Comparison of ENCODE assay signal across 11 cellular contexts in the genomic region with DNA sequence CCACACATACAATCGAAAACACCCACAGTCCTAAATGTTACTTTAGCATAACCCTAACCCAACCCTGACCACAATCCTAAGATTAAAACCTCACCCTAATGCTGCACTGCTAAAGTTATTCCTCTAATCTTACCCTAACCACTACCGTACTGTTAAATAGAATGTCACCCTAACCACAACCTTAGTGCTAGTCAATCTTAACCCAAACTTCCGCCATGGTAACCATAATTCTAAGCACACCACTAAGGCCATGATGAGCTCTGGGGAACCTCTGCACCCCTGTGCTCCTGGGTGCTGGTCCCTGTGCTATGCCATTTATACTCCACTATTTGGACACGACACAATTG. TPM values are rescaled to one million over a fixed set of nuclear protein-coding genes. Genes with fewer than 3 reads are reported as not detected.
DNase-seq lines count a peak whose midpoint lies in the region; ATAC-seq and TF ChIP-seq lines count a peak whose summit lies in the region.
"Had no signal": no experiment of that assay in that cellular context is flagged by ENCODE, and none has a peak within 500 bp of the region (broad histone marks: within the 10 kb centered on the region; RNA-seq: fewer than 3 reads in every experiment).

No MANE protein-coding gene starts in this region.

- H2BK5ac ChIP-seq in trophoblast cell (ENCODE audit: low read depth, low read length, poor library complexity): no peak overlapping the region

- H3K9ac ChIP-seq in trophoblast cell (ENCODE audit: low read length): no peak overlapping the region

- no peak overlapping the region for H3K4me2 ChIP-seq in trophoblast cell (ENCODE audit: low read length)

- H3K4ac ChIP-seq in trophoblast cell (ENCODE audit: low read depth, low read length): no peak overlapping the region

- DNase-seq in M059J (ENCODE audit: low read depth) (peak; percentile 72), brain microvascular endothelial cell (peak; percentile 26), natural killer cell (no peak), NCI-H187 treated with DMSO at 0.1 percent for 48 hours (lab: John Stamatoyannopoulos, UW) (no peak), globus pallidus (ENCODE audit: low spot score) (no peak), trophoblast cell (no peak), DMS 273 treated with DMSO at 0.1 percent for 48 hours (lab: John Stamatoyannopoulos, UW) (no peak)
- DNase-seq: cerebellar nuclear complex had no signal

- no peak overlapping the region for H2BK12ac ChIP-seq in trophoblast cell (ENCODE audit: low read length)

- no peaks in the 10 kb centered on the region for H3K9me3 ChIP-seq in trophoblast cell (ENCODE audit: insufficient read depth, low read depth, low read length)

- no CpG with 5 or more reads among the region's 4 CpGs for WGBS in trophoblast cell (ENCODE audit: extremely low coverage, insufficient coverage, insufficient read length)

- H3K4me1 ChIP-seq in ACC112 (ENCODE audit: control insufficient read depth, insufficient read depth, low read length, unreplicated experiment) (peaks cover 72% of the 10 kb centered on the region), trophoblast cell (ENCODE audit: control insufficient read depth in 1 of 2, insufficient read depth in 2 of 2, low read length in 2 of 2) (peaks cover 22 to 29% of the 10 kb centered on the region in 2 experiments)

- TF ChIP-seq CTCF in brain microvascular endothelial cell (IDR thresholded peaks at IDR 0.05; ENCODE audit: low read depth, low read length, missing control alignments) (no peak), natural killer cell (IDR thresholded peaks at IDR 0.05) (no peak)

- H3K4me3 ChIP-seq in ACC112 (ENCODE audit: low read depth, low read length): no peak overlapping the region
- no peak overlapping the region for H3K4me3 ChIP-seq in brain microvascular endothelial cell (ENCODE audit: low read depth, low read length)
- no peak overlapping the region for H3K4me3 ChIP-seq in trophoblast cell (ENCODE audit: low read depth, low read length)

- H3K27ac ChIP-seq in ACC112 (ENCODE audit: low read depth, low read length) (peak overlapping the region; percentile 96), brain microvascular endothelial cell (peak overlapping the region; percentile 98), trophoblast cell (ENCODE audit: low read depth, low read length) (no peak overlapping the region)

- H3K27me3 ChIP-seq in ACC112 (ENCODE audit: insufficient read depth, low read length) (no peaks in the 10 kb centered on the region), brain microvascular endothelial cell (replicated peaks) (no peaks in the 10 kb centered on the region), trophoblast cell (ENCODE audit: insufficient read depth, low read length) (no peaks in the 10 kb centered on the region)

- H3K36me3 ChIP-seq in ACC112 (ENCODE audit: insufficient read depth, low read length): no peaks in the 10 kb centered on the region
- no peaks in the 10 kb centered on the region for H3K36me3 ChIP-seq in brain microvascular endothelial cell (replicated peaks)
- H3K36me3 ChIP-seq in trophoblast cell (ENCODE audit: control insufficient read depth in 1 of 2, insufficient read depth in 2 of 2, low read length in 2 of 2): no peaks in the 10 kb centered on the region

- no peak overlapping the region for H3K14ac ChIP-seq in trophoblast cell (ENCODE audit: low read length)

- intact Hi-C loops in natural killer cell (cut with micrococcal nuclease): loop anchor here (1.0 kb wide), 1 partner anchor 44 kb away; no protein-coding TSS in a partner anchor

- no peak overlapping the region for H4K12ac ChIP-seq in trophoblast cell (ENCODE audit: low read depth, low read length)

- no peaks in the 10 kb centered on the region for H3K36me3 Mint-ChIP-seq in natural killer cell
- H3K36me3 Mint-ChIP-seq: CD14-positive monocyte, memory B cell had no signal

- peak; percentile 78 to 89 (median 80) for ATAC-seq in natural killer cell

- no peak overlapping the region for H4K8ac ChIP-seq in trophoblast cell (ENCODE audit: low read depth, low read length)

- in situ Hi-C loops in brain microvascular endothelial cell (cut with HindIII; ENCODE audit: low pct_ligation_motif_present, low sequenced_read_pairs): no loop called here

- H3K4me1 Mint-ChIP-seq in natural killer cell: peaks cover 32 to 41% of the 10 kb centered on the region in 2 donors

- H3K23ac ChIP-seq in trophoblast cell (ENCODE audit: low read length): no peak overlapping the region

- H3K27me3 Mint-ChIP-seq in natural killer cell (ENCODE audit: low read depth in 2 of 2): peaks cover 67 to 81% of the 10 kb centered on the region in 2 donors

- no peak overlapping the region for H2AFZ ChIP-seq in ACC112 (ENCODE audit: low read length, unreplicated experiment)
- H2AFZ ChIP-seq in trophoblast cell (ENCODE audit: insufficient read depth, low read length, poor library complexity): no peak overlapping the region

- peak overlapping the region; percentile 14 for H3K4me3 Mint-ChIP-seq in natural killer cell
- H3K4me3 Mint-ChIP-seq: CD14-positive monocyte, memory B cell had no signal

- no peak overlapping the region for H3K18ac ChIP-seq in trophoblast cell (ENCODE audit: low read length)

- H3K79me1 ChIP-seq in trophoblast cell (ENCODE audit: low read length): peaks cover 27% of the 10 kb centered on the region

- H3K79me2 ChIP-seq in ACC112 (ENCODE audit: control insufficient read depth, insufficient read depth, low read length, unreplicated experiment) (peaks cover 17% of the 10 kb centered on the region), trophoblast cell (ENCODE audit: control insufficient read depth, insufficient read depth, low read length, poor library complexity) (no peaks in the 10 kb centered on the region)

- H2AK5ac ChIP-seq in trophoblast cell (ENCODE audit: low read length): no peak overlapping the region

- H3K9me3 Mint-ChIP-seq in natural killer cell: no peaks in the 10 kb centered on the region
- H3K9me3 Mint-ChIP-seq: CD14-positive monocyte, memory B cell had no signal

- peak overlapping the region; percentile 9 to 56 for H3K27ac Mint-ChIP-seq in natural killer cell
- H3K27ac Mint-ChIP-seq: CD14-positive monocyte, memory B cell had no signal

- H4K91ac ChIP-seq in trophoblast cell (ENCODE audit: low read depth, low read length): no peak overlapping the region

- H2BK120ac ChIP-seq in trophoblast cell (ENCODE audit: insufficient read depth, low read length, poor library complexity): no peak overlapping the region

RNA-seq across cellular contexts. Expression of a gene that starts 38.0 kb away (rescaled TPM):
- total RNA-seq in M059J (2014; rRNA removed; shearing (Covaris generic)): 2.2 and 5.2 TPM in 2 replicates
- total RNA-seq in natural killer cell: 1 to 10 TPM; 2.1 to 3.7 (median 3.0) TPM
- 3.7 and 4.1 TPM in 2 replicates for polyA plus RNA-seq in trophoblast cell (2013)

Comparison
In these comparisons a context has a peak if more than half of its experiments do, and no peak if none do; other contexts are left out.
1. DNase-seq: peak in M059J (single experiment) and brain microvascular endothelial cell (single experiment); none in natural killer cell (single experiment), NCI-H187 treated with DMSO at 0.1 percent for 48 hours (single experiment), globus pallidus (single experiment), trophoblast cell (0 of 2) and DMS 273 treated with DMSO at 0.1 percent for 48 hours (single experiment).